Comparison of ENCODE assay signal across 7 cellular contexts in the genomic region with DNA sequence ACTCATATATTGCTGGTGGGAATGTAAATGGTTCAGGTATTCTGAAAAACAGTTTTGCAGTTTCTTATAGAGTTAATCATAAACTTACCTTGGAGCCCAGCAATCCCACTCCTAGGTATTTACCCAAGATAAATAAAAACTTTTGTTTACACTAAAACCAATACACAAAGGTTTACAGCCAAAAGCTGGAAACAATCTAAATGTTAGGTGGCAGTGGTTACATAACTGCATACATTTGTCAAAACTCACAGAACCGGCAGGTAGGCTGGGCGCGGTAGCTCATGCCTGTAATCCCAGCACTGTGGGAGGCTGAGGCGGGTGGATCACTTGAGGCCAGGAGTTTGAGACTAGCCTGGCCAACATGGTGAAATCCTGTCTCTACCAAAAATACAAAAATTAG.
DNase-seq lines count a peak whose midpoint lies in the region; ATAC-seq and TF ChIP-seq lines count a peak whose summit lies in the region.
"Not testable (repeated sequence)": the region's sequence is repeated elsewhere in the genome, so short reads cannot be mapped to it uniquely, and the experiment has no call there.

No MANE protein-coding gene starts in this region.

- ATAC-seq in activated naive CD8-positive, alpha-beta T cell treated with anti-CD3 and anti-CD28 coated beads, Interleukin-2, amount 50 U/mL, for 24 hours; natural killer cell; stimulated activated memory B cell treated with anti-CD40 and anti-IgM and Interleukin-4, amounts not matched to agents 10 μg/mL and 1 μg/mL and 100 μg/mL, for 72 hours: not testable (repeated sequence)
- peak; percentile 23 for ATAC-seq in left lobe of liver

- not testable (repeated sequence) for H3K4me3 ChIP-seq in Caco-2 (ENCODE audit: low read depth, low read length)

- H3K9me3 ChIP-seq in Caco-2 = not testable (repeated sequence)

- H3K27me3 ChIP-seq in Caco-2 (replicated peaks; ENCODE audit: control insufficient read depth, insufficient read depth, low read length) = not testable (repeated sequence)

- H3K36me3 ChIP-seq in Caco-2 (ENCODE audit: control insufficient read depth, insufficient read depth, low read length) = not testable (repeated sequence)

- peaks cover 28% of the 10 kb centered on the region for H3K4me1 ChIP-seq in Caco-2

- CTCF ChIA-PET in Caco-2 (lab: Charles Lee) = interaction anchor here (0.6 to 1.0 kb wide), 2 partner anchors 345 to 359 kb away, joined by 4 to 5 read pairs; no protein-coding TSS in a partner anchor

- not testable (repeated sequence) for H3K36me3 Mint-ChIP-seq in Caco-2 (ENCODE audit: insufficient read depth, unreplicated experiment); activated naive CD8-positive, alpha-beta T cell treated with anti-CD3 and anti-CD28 coated beads, Interleukin-2, amount 50 U/mL, for 24 hours (ENCODE audit: low read depth); dendritic cell treated with granulocyte-macrophage colony-stimulating factor and Interleukin-4, amounts not matched to agents 40 ng/mL and 50 ng/mL, for 4 days (ENCODE audit: low read depth); natural killer cell; stimulated activated memory B cell treated with anti-CD40 and anti-IgM and Interleukin-4, amounts not matched to agents 10 μg/mL and 1 μg/mL and 100 μg/mL, for 72 hours

- not testable (repeated sequence) for TF ChIP-seq CTCF in Caco-2 (IDR thresholded peaks at IDR 0.05; ENCODE audit: insufficient read depth in 1 of 2, low read depth in 1 of 2, low read length in 1 of 2, severe bottlenecking in 1 of 2, unreplicated experiment in 1 of 2); natural killer cell (IDR thresholded peaks at IDR 0.05)

- H3K27me3 Mint-ChIP-seq in Caco-2 (ENCODE audit: insufficient read depth, unreplicated experiment); activated naive CD8-positive, alpha-beta T cell treated with anti-CD3 and anti-CD28 coated beads, Interleukin-2, amount 50 U/mL, for 24 hours; dendritic cell treated with granulocyte-macrophage colony-stimulating factor and Interleukin-4, amounts not matched to agents 40 ng/mL and 50 ng/mL, for 4 days; natural killer cell (ENCODE audit: low read depth in 2 of 2); stimulated activated memory B cell treated with anti-CD40 and anti-IgM and Interleukin-4, amounts not matched to agents 10 μg/mL and 1 μg/mL and 100 μg/mL, for 72 hours: not testable (repeated sequence)

- DNase-seq in Caco-2 = peak; percentile 49 to 51
- peak; percentile 29 for DNase-seq in HuH-7 (ENCODE audit: low spot score)
- DNase-seq in activated naive CD8-positive, alpha-beta T cell treated with anti-CD3 and anti-CD28 coated beads, Interleukin-2, amount 50 U/mL, for 24 hours; left lobe of liver (ENCODE audit: low spot score); natural killer cell: not testable (repeated sequence)

- H3K9me3 Mint-ChIP-seq in Caco-2 (ENCODE audit: unreplicated experiment); activated naive CD8-positive, alpha-beta T cell treated with anti-CD3 and anti-CD28 coated beads, Interleukin-2, amount 50 U/mL, for 24 hours; dendritic cell treated with granulocyte-macrophage colony-stimulating factor and Interleukin-4, amounts not matched to agents 40 ng/mL and 50 ng/mL, for 4 days; natural killer cell; stimulated activated memory B cell treated with anti-CD40 and anti-IgM and Interleukin-4, amounts not matched to agents 10 μg/mL and 1 μg/mL and 100 μg/mL, for 72 hours: not testable (repeated sequence)

- H3K27ac Mint-ChIP-seq in Caco-2 (ENCODE audit: unreplicated experiment) = not testable (repeated sequence)
- peak overlapping the region; percentile 79 for H3K27ac Mint-ChIP-seq in activated naive CD8-positive, alpha-beta T cell treated with anti-CD3 and anti-CD28 coated beads, Interleukin-2, amount 50 U/mL, for 24 hours
- H3K27ac Mint-ChIP-seq in dendritic cell treated with granulocyte-macrophage colony-stimulating factor and Interleukin-4, amounts not matched to agents 40 ng/mL and 50 ng/mL, for 4 days = peak overlapping the region; percentile 64
- peak overlapping the region; percentile 59 to 79 for H3K27ac Mint-ChIP-seq in natural killer cell
- H3K27ac Mint-ChIP-seq in stimulated activated memory B cell treated with anti-CD40 and anti-IgM and Interleukin-4, amounts not matched to agents 10 μg/mL and 1 μg/mL and 100 μg/mL, for 72 hours = peak overlapping the region; percentile 31

- BruUV-seq in Caco-2 (replicated peaks; lab: Mats Ljungman, UMichigan) = not testable (repeated sequence)

- intact Hi-C loops in Caco-2 (cut with micrococcal nuclease; ENCODE audit: unreplicated experiment) (loop anchor here (2.0 kb wide), 1 partner anchor 20 kb away; no protein-coding TSS in a partner anchor), natural killer cell (cut with micrococcal nuclease) (loop anchor here (5.0 kb wide), 1 partner anchor 172 kb away; no protein-coding TSS in a partner anchor)
- intact Hi-C loops in dendritic cell treated with granulocyte-macrophage colony-stimulating factor and Interleukin-4, amounts not matched to agents 40 ng/mL and 50 ng/mL, for 4 days (cut with micrococcal nuclease) = not testable (repeated sequence)

- peaks cover 14% of the 10 kb centered on the region for H3K4me1 Mint-ChIP-seq in Caco-2 (ENCODE audit: low read depth, unreplicated experiment)
- peaks cover 86% of the 10 kb centered on the region for H3K4me1 Mint-ChIP-seq in activated naive CD8-positive, alpha-beta T cell treated with anti-CD3 and anti-CD28 coated beads, Interleukin-2, amount 50 U/mL, for 24 hours
- H3K4me1 Mint-ChIP-seq in dendritic cell treated with granulocyte-macrophage colony-stimulating factor and Interleukin-4, amounts not matched to agents 40 ng/mL and 50 ng/mL, for 4 days (ENCODE audit: low read depth) = peaks cover 66% of the 10 kb centered on the region
- peaks cover 66 to 67% of the 10 kb centered on the region in 2 donors for H3K4me1 Mint-ChIP-seq in natural killer cell
- H3K4me1 Mint-ChIP-seq in stimulated activated memory B cell treated with anti-CD40 and anti-IgM and Interleukin-4, amounts not matched to agents 10 μg/mL and 1 μg/mL and 100 μg/mL, for 72 hours = peaks cover 81% of the 10 kb centered on the region

- POLR2A ChIA-PET in Caco-2 (lab: Charles Lee) = not testable (repeated sequence)

- H3K4me3 Mint-ChIP-seq in Caco-2 (ENCODE audit: unreplicated experiment); activated naive CD8-positive, alpha-beta T cell treated with anti-CD3 and anti-CD28 coated beads, Interleukin-2, amount 50 U/mL, for 24 hours; dendritic cell treated with granulocyte-macrophage colony-stimulating factor and Interleukin-4, amounts not matched to agents 40 ng/mL and 50 ng/mL, for 4 days; natural killer cell; stimulated activated memory B cell treated with anti-CD40 and anti-IgM and Interleukin-4, amounts not matched to agents 10 μg/mL and 1 μg/mL and 100 μg/mL, for 72 hours: not testable (repeated sequence)
